33 cellular contexts compared by ENCODE assay signal in genomic region chr17:77296769-77297409, GRCh38.
"Had no signal": no experiment of that assay in that cellular context is flagged by ENCODE, and none has a peak within 500 bp of the region (broad histone marks: within the 10 kb centered on the region; RNA-seq: fewer than 3 reads in every experiment).

No MANE protein-coding gene starts in this region.

- H3K27me3 Mint-ChIP-seq: activated CD8-positive, alpha-beta T cell treated with anti-CD3 and anti-CD28 coated beads for 36 hours; activated T-cell treated with anti-CD3 and anti-CD28 coated beads, Interleukin-2, amount 50 U/mL, for 24 hours had no signal

- ATAC-seq: activated CD8-positive, alpha-beta T cell treated with anti-CD3 and anti-CD28 coated beads for 36 hours; body of pancreas; PC-3 had no signal

- H3K36me3 Mint-ChIP-seq: activated naive CD4-positive, alpha-beta T cell treated with anti-CD3 and anti-CD28 coated beads, Interleukin-2, amount 50 U/mL, for 72 hours had no signal

- H3K27ac Mint-ChIP-seq: activated CD8-positive, alpha-beta T cell treated with anti-CD3 and anti-CD28 coated beads for 36 hours; activated naive CD4-positive, alpha-beta T cell treated with anti-CD3 and anti-CD28 coated beads for 36 hours; activated naive CD4-positive, alpha-beta T cell treated with anti-CD3 and anti-CD28 coated beads, Interleukin-2, amount 50 U/mL, for 72 hours; activated T-helper 1 cell treated with anti-CD3 and anti-CD28 coated beads, Interleukin-12 subunit alpha, Interleukin-12 subunit beta, Interleukin-2, Interleukin-4 antibody, amounts not matched to agents 30 ng/mL and 10 ng/mL and 1 ng/mL, durations not matched to agents 14 hours and 24 hours and 36 hours had no signal

- H3K4me3 ChIP-seq: adrenal gland, body of pancreas, breast epithelium had no signal

- H3K27ac ChIP-seq: adrenal gland, body of pancreas, breast epithelium, WERI-Rb-1 had no signal

- H3K9me3 Mint-ChIP-seq: activated CD8-positive, alpha-beta T cell treated with anti-CD3 and anti-CD28 coated beads for 36 hours; activated naive CD4-positive, alpha-beta T cell treated with anti-CD3 and anti-CD28 coated beads for 36 hours; activated naive CD4-positive, alpha-beta T cell treated with anti-CD3 and anti-CD28 coated beads, Interleukin-2, amount 50 U/mL, for 72 hours; activated T-cell treated with anti-CD3 and anti-CD28 coated beads, Interleukin-2, amount 50 U/mL, for 24 hours; activated T-helper 1 cell treated with anti-CD3 and anti-CD28 coated beads, Interleukin-12 subunit alpha, Interleukin-12 subunit beta, Interleukin-2, Interleukin-4 antibody, amounts not matched to agents 30 ng/mL and 10 ng/mL and 1 ng/mL, durations not matched to agents 14 hours and 24 hours and 36 hours had no signal

- H3K4me1 ChIP-seq: adrenal gland, breast epithelium had no signal

- DNase-seq: activated CD4-positive, alpha-beta T cell treated with anti-CD3 and anti-CD28 coated beads for 1 hour; activated CD4-positive, alpha-beta T cell treated with anti-CD3 and anti-CD28 coated beads for 48 hours; activated CD4-positive, alpha-beta T cell treated with anti-CD3 and anti-CD28 coated beads, Interleukin-2, amount 50 U/mL, for 4 hours; activated CD4-positive, CD25-positive, alpha-beta regulatory T cell; activated CD8-positive, alpha-beta T cell treated with anti-CD3 and anti-CD28 coated beads for 36 hours; activated gamma-delta T cell treated with Interleukin-2 at 50 U/mL for 16 hours; activated naive CD4-positive, alpha-beta T cell treated with anti-CD3 and anti-CD28 coated beads for 36 hours; activated T-cell treated with anti-CD3 and anti-CD28 coated beads, Interleukin-2, amount 50 U/mL, for 24 hours; adrenal gland; body of pancreas; cerebellar nuclear complex; Kasumi-1; KG1; MM.1S; MV-4-11; NCI-H1092; NCI-H1436 treated with DMSO at 0.1 percent for 48 hours; NCI-H1694 treated with DMSO at 0.1 percent for 48 hours; NCI-H2029; NCI-H510A; NCI-H526; NCI-H748 treated with DMSO at 0.1 percent for 48 hours; NK-92 treated with Interleukin-12 subunit alpha and Interleukin-12 subunit beta, amount 100 ng/mL, for 24 hours; PC-3; Right ventricle myocardium superior; SW 1271; T-helper 1 cell; T-helper 2 cell; T-helper 9 cell; WERI-Rb-1 had no signal

- H3K27me3 ChIP-seq: adrenal gland, body of pancreas, breast epithelium had no signal

- H3K4me3 Mint-ChIP-seq: activated CD8-positive, alpha-beta T cell treated with anti-CD3 and anti-CD28 coated beads for 36 hours; activated naive CD4-positive, alpha-beta T cell treated with anti-CD3 and anti-CD28 coated beads for 36 hours; activated T-cell treated with anti-CD3 and anti-CD28 coated beads, Interleukin-2, amount 50 U/mL, for 24 hours; activated T-helper 1 cell treated with anti-CD3 and anti-CD28 coated beads, Interleukin-12 subunit alpha, Interleukin-12 subunit beta, Interleukin-2, Interleukin-4 antibody, amounts not matched to agents 30 ng/mL and 10 ng/mL and 1 ng/mL, durations not matched to agents 14 hours and 24 hours and 36 hours had no signal

- H3K9me3 ChIP-seq: adrenal gland, body of pancreas had no signal

- H3K36me3 ChIP-seq: adrenal gland, breast epithelium had no signal
